16 cellular contexts compared by ENCODE assay signal in genomic region chr21:37245151-37245550, GRCh38. TPM values are rescaled to one million over a fixed set of nuclear protein-coding genes. Genes with fewer than 3 reads are reported as not detected.
A peak's percentile ranks its signal among the peaks of the same experiment; 100 is the strongest.
DNase-seq lines count a peak whose midpoint lies in the region; ATAC-seq and TF ChIP-seq lines count a peak whose summit lies in the region.
"Had no signal": no experiment of that assay in that cellular context is flagged by ENCODE, and none has a peak within 500 bp of the region (broad histone marks: within the 10 kb centered on the region; RNA-seq: fewer than 3 reads in every experiment).

No MANE protein-coding gene starts in this region.

- H3K79me2 ChIP-seq in mammary epithelial cell (ENCODE audit: insufficient read depth, low read length) = peaks cover 90% of the 10 kb centered on the region
- peaks cover 100% of the 10 kb centered on the region for H3K79me2 ChIP-seq in hepatocyte

- no peaks in the 10 kb centered on the region for H3K9me3 Mint-ChIP-seq in MCF 10A (ENCODE audit: unreplicated experiment)
- no peaks in the 10 kb centered on the region for H3K9me3 Mint-ChIP-seq in activated CD4-positive, alpha-beta memory T cell treated with anti-CD3 and anti-CD28 coated beads for 36 hours
- no peaks in the 10 kb centered on the region for H3K9me3 Mint-ChIP-seq in stimulated activated memory B cell treated with anti-CD40 and anti-IgM and Interleukin-4, amounts not matched to agents 10 μg/mL and 1 μg/mL and 100 μg/mL, for 72 hours

- no peak for DNase-seq in MCF 10A (ENCODE audit: unreplicated experiment)
- no peak for DNase-seq in mammary epithelial cell
- no peak for DNase-seq in activated CD4-positive, alpha-beta memory T cell treated with anti-CD3 and anti-CD28 coated beads for 36 hours
- DNase-seq in hepatocyte (ENCODE audit: low spot score) = no peak
- no peak for DNase-seq in DMS53 (lab: John Stamatoyannopoulos, UW)
- DNase-seq: activated CD4-positive, alpha-beta T cell treated with anti-CD3 and anti-CD28 coated beads, Interleukin-2, amount 50 U/mL, for 4 hours; activated gamma-delta T cell treated with Interleukin-2 at 50 U/mL for 16 hours; left ventricle myocardium inferior; NCI-H1417; NK-92 treated with Interleukin-12 subunit alpha and Interleukin-12 subunit beta, amount 100 ng/mL, for 24 hours; retina; Right ventricle myocardium superior; T1000 had no signal

- TF ChIP-seq CTCF in MCF 10A (IDR thresholded peaks at IDR 0.05; ENCODE audit: unreplicated experiment) (no peak), mammary epithelial cell (conservative IDR thresholded peaks at IDR 0.05 in 1 of 2, IDR thresholded peaks at IDR 0.05 in 1 of 2; ENCODE audit: extremely low read depth in 1 of 2, insufficient read depth in 1 of 2, low read depth in 1 of 2, low read length in 2 of 2) (no peak), hepatocyte (IDR thresholded peaks at IDR 0.05; ENCODE audit: poor library complexity) (no peak)

- CTCF ChIA-PET in MCF 10A (lab: Yijun Ruan, JAX) (interaction anchor here (0.6 to 0.8 kb wide), 3 partner anchors 12 to 881 kb away, joined by 3 to 4 read pairs (median 4); no protein-coding TSS in a partner anchor), mammary epithelial cell (lab: Charles Lee; ENCODE audit: low non-redundant PET) (no interaction called here)
- CTCF ChIA-PET in activated CD4-positive, alpha-beta memory T cell treated with anti-CD3 and anti-CD28 coated beads for 36 hours (lab: Charles Lee) = interaction anchor here (1.0 kb wide), 1 partner anchor 24 kb away, joined by 5 read pairs; no protein-coding TSS in a partner anchor

- dilution Hi-C loops in mammary epithelial cell (cut with HindIII; ENCODE audit: low sequenced_read_pairs) = no loop called here

- no peak overlapping the region for H2AFZ ChIP-seq in mammary epithelial cell (ENCODE audit: low read depth, low read length)
- H2AFZ ChIP-seq in hepatocyte = no peak overlapping the region

- no peaks in the 10 kb centered on the region for H3K36me3 ChIP-seq in mammary epithelial cell (ENCODE audit: insufficient read depth, low read length)
- no peaks in the 10 kb centered on the region for H3K36me3 ChIP-seq in hepatocyte (replicated peaks; ENCODE audit: insufficient read depth, low read depth)

- H4K20me1 ChIP-seq in mammary epithelial cell (ENCODE audit: insufficient read depth, low read length) = no peaks in the 10 kb centered on the region
- peaks cover 29% of the 10 kb centered on the region for H4K20me1 ChIP-seq in hepatocyte (ENCODE audit: insufficient read depth, poor library complexity, severe bottlenecking)

- H3K4me1 Mint-ChIP-seq in MCF 10A (ENCODE audit: insufficient read depth, unreplicated experiment) = peaks cover 12% of the 10 kb centered on the region
- H3K4me1 Mint-ChIP-seq in activated CD4-positive, alpha-beta memory T cell treated with anti-CD3 and anti-CD28 coated beads for 36 hours (ENCODE audit: low read depth) = peaks cover 64% of the 10 kb centered on the region
- peaks cover 62% of the 10 kb centered on the region for H3K4me1 Mint-ChIP-seq in stimulated activated memory B cell treated with anti-CD40 and anti-IgM and Interleukin-4, amounts not matched to agents 10 μg/mL and 1 μg/mL and 100 μg/mL, for 72 hours

- H3K4me2 ChIP-seq in mammary epithelial cell (ENCODE audit: insufficient read depth, low read depth, low read length) = no peak overlapping the region
- H3K4me2 ChIP-seq in hepatocyte = peak overlapping the region; percentile 52

- ATAC-seq in stimulated activated memory B cell treated with anti-CD40 and anti-IgM and Interleukin-4, amounts not matched to agents 10 μg/mL and 1 μg/mL and 100 μg/mL, for 72 hours = no peak
- ATAC-seq in GM21737 (IDR thresholded peaks at IDR 0.05; ENCODE audit: unreplicated experiment) = no peak
- ATAC-seq in HG02973 (IDR thresholded peaks at IDR 0.05; ENCODE audit: unreplicated experiment) = no peak

- H3K9me2 ChIP-seq in hepatocyte (replicated peaks; ENCODE audit: insufficient read depth) = no peaks in the 10 kb centered on the region

- H3K36me3 Mint-ChIP-seq in MCF 10A (ENCODE audit: insufficient read depth, unreplicated experiment) = peaks cover 12% of the 10 kb centered on the region
- peaks cover 2% of the 10 kb centered on the region for H3K36me3 Mint-ChIP-seq in activated CD4-positive, alpha-beta memory T cell treated with anti-CD3 and anti-CD28 coated beads for 36 hours
- H3K36me3 Mint-ChIP-seq in stimulated activated memory B cell treated with anti-CD40 and anti-IgM and Interleukin-4, amounts not matched to agents 10 μg/mL and 1 μg/mL and 100 μg/mL, for 72 hours = peaks cover 42% of the 10 kb centered on the region

- no peaks in the 10 kb centered on the region for H3K27me3 ChIP-seq in mammary epithelial cell (ENCODE audit: insufficient read depth, low read length)
- no peaks in the 10 kb centered on the region for H3K27me3 ChIP-seq in hepatocyte

- intact Hi-C loops in MCF 10A (cut with micrococcal nuclease) (no loop called here), mammary epithelial cell (cut with micrococcal nuclease) (no loop called here)
- intact Hi-C loops in activated CD4-positive, alpha-beta memory T cell treated with anti-CD3 and anti-CD28 coated beads for 36 hours (cut with micrococcal nuclease) = no loop called here

- H3K27ac ChIP-seq in mammary epithelial cell (ENCODE audit: insufficient read depth, low read depth, low read length) (no peak overlapping the region), hepatocyte (no peak overlapping the region)
- H3K27ac ChIP-seq: left ventricle myocardium inferior had no signal

- POLR2A ChIA-PET in MCF 10A (lab: Yijun Ruan, JAX) = interaction anchor here (0.5 to 0.9 kb wide), 2 partner anchors 119 to 251 kb away, joined by 3 read pairs; no protein-coding TSS in a partner anchor
- POLR2A ChIA-PET in activated CD4-positive, alpha-beta memory T cell treated with anti-CD3 and anti-CD28 coated beads for 36 hours (lab: Charles Lee) = no interaction called here

- WGBS in mammary epithelial cell (ENCODE audit: low coverage, missing lambda C conversion rate) = 86% methylated on average over 8 of the region's 8 CpGs
- WGBS in hepatocyte (ENCODE audit: low lambda C conversion rate, missing lambda C conversion rate) = 73% methylated on average over 8 of the region's 8 CpGs

- BruUV-seq in MCF 10A (replicated peaks; lab: Mats Ljungman, UMichigan) (no TSS peak), mammary epithelial cell (replicated peaks; lab: Mats Ljungman, UMichigan) (no TSS peak)

- H3K9me3 ChIP-seq in mammary epithelial cell (replicated peaks; ENCODE audit: insufficient read depth, low read length) = no peaks in the 10 kb centered on the region
- H3K9me3 ChIP-seq in hepatocyte (ENCODE audit: low read depth) = no peaks in the 10 kb centered on the region
- H3K9me3 ChIP-seq: left ventricle myocardium inferior had no signal

- H3K4me3 Mint-ChIP-seq in MCF 10A (ENCODE audit: unreplicated experiment) = no peak overlapping the region
- no peak overlapping the region for H3K4me3 Mint-ChIP-seq in activated CD4-positive, alpha-beta memory T cell treated with anti-CD3 and anti-CD28 coated beads for 36 hours
- no peak overlapping the region for H3K4me3 Mint-ChIP-seq in stimulated activated memory B cell treated with anti-CD40 and anti-IgM and Interleukin-4, amounts not matched to agents 10 μg/mL and 1 μg/mL and 100 μg/mL, for 72 hours

- H3K4me3 ChIP-seq in mammary epithelial cell (replicated peaks in 1 of 3; ENCODE audit: insufficient read depth in 1 of 3, low read depth in 2 of 3, low read length in 3 of 3) = no peak overlapping the region
- H3K4me3 ChIP-seq in hepatocyte = no peak overlapping the region
- H3K4me3 ChIP-seq: left ventricle myocardium inferior had no signal

- H3K27ac Mint-ChIP-seq in MCF 10A (ENCODE audit: low read depth, unreplicated experiment) = peak overlapping the region; percentile 18
- peak overlapping the region; percentile 19 for H3K27ac Mint-ChIP-seq in activated CD4-positive, alpha-beta memory T cell treated with anti-CD3 and anti-CD28 coated beads for 36 hours
- H3K27ac Mint-ChIP-seq in stimulated activated memory B cell treated with anti-CD40 and anti-IgM and Interleukin-4, amounts not matched to agents 10 μg/mL and 1 μg/mL and 100 μg/mL, for 72 hours = peak overlapping the region; percentile 35

- in situ Hi-C loops in mammary epithelial cell (cut with MboI; ENCODE audit: low sequenced_read_pairs in 2 of 2) = no loop called here

- H3K9ac ChIP-seq in mammary epithelial cell (ENCODE audit: insufficient read depth, low read length) = no peak overlapping the region

- H3K4me1 ChIP-seq in mammary epithelial cell (ENCODE audit: insufficient read depth, low read length) (no peaks in the 10 kb centered on the region), hepatocyte (ENCODE audit: insufficient read depth) (peaks cover 4% of the 10 kb centered on the region)

- H3K27me3 Mint-ChIP-seq in MCF 10A (ENCODE audit: insufficient read depth, unreplicated experiment) = no peaks in the 10 kb centered on the region
- H3K27me3 Mint-ChIP-seq in activated CD4-positive, alpha-beta memory T cell treated with anti-CD3 and anti-CD28 coated beads for 36 hours = no peaks in the 10 kb centered on the region
- no peaks in the 10 kb centered on the region for H3K27me3 Mint-ChIP-seq in stimulated activated memory B cell treated with anti-CD40 and anti-IgM and Interleukin-4, amounts not matched to agents 10 μg/mL and 1 μg/mL and 100 μg/mL, for 72 hours

RNA-seq across cellular contexts. Expression of gene VPS26C, which starts 22.0 kb away (rescaled TPM):
- total RNA-seq in MCF 10A (2022) = 38.5 and 61.6 TPM in 2 replicates
- 10 to 100 TPM; 46.2 to 54.8 TPM for total RNA-seq in mammary epithelial cell
- polyA plus RNA-seq in mammary epithelial cell = 32.2 TPM
- polyA minus RNA-seq in mammary epithelial cell = 54.2 TPM
- 10 to 100 TPM; 50.3 to 57.2 TPM for total RNA-seq in activated CD4-positive, alpha-beta memory T cell treated with anti-CD3 and anti-CD28 coated beads for 36 hours
- total RNA-seq in hepatocyte = 74.5 and 75.8 TPM in 2 replicates
- 43.7 and 49.5 TPM in 2 replicates for polyA plus RNA-seq in hepatocyte
